In genomic region chr21:41369105-41369914, GRCh38 we compare ENCODE assay signal across 8 cellular contexts. TPM values are rescaled to one million over a fixed set of nuclear protein-coding genes. Genes with fewer than 3 reads are reported as not detected.
A peak's percentile ranks its signal among the peaks of the same experiment; 100 is the strongest.
DNase-seq lines count a peak whose midpoint lies in the region; ATAC-seq and TF ChIP-seq lines count a peak whose summit lies in the region.

No MANE protein-coding gene starts in this region.

- H3K9me3 Mint-ChIP-seq in T-helper 1 cell treated with Interleukin-12 subunit alpha and Interleukin-12 subunit beta and Interleukin-4 antibody, amounts not matched to agents 30 μg/mL and 1 μg/mL, for 36 hours: no peaks in the 10 kb centered on the region
- H3K9me3 Mint-ChIP-seq in dendritic cell treated with granulocyte-macrophage colony-stimulating factor and Interleukin-4, amounts not matched to agents 40 ng/mL and 50 ng/mL, for 4 days: no peaks in the 10 kb centered on the region

- H3K36me3 Mint-ChIP-seq in T-helper 1 cell treated with Interleukin-12 subunit alpha and Interleukin-12 subunit beta and Interleukin-4 antibody, amounts not matched to agents 30 μg/mL and 1 μg/mL, for 36 hours (ENCODE audit: low read depth): peaks cover 36% of the 10 kb centered on the region
- H3K36me3 Mint-ChIP-seq in dendritic cell treated with granulocyte-macrophage colony-stimulating factor and Interleukin-4, amounts not matched to agents 40 ng/mL and 50 ng/mL, for 4 days (ENCODE audit: low read depth): peaks cover 43% of the 10 kb centered on the region

- H3K4me3 ChIP-seq in GM12865 (ENCODE audit: low read depth, low read length) (peak overlapping the region; percentile 69), muscle layer of colon (ENCODE audit: low read depth in 1 of 2, low read length in 2 of 2) (peak overlapping the region in 1 of 2 donors; percentile 46), urinary bladder (ENCODE audit: low read depth, low read length) (peak overlapping the region; percentile 36)

- no peaks in the 10 kb centered on the region for H3K9me3 ChIP-seq in muscle layer of colon (ENCODE audit: low read length)

- H3K27ac ChIP-seq in muscle layer of colon (ENCODE audit: low read depth, low read length): peak overlapping the region; percentile 23
- H3K27ac ChIP-seq in urinary bladder (ENCODE audit: low read depth): peak overlapping the region; percentile 13

- H3K4me3 Mint-ChIP-seq in T-helper 1 cell treated with Interleukin-12 subunit alpha and Interleukin-12 subunit beta and Interleukin-4 antibody, amounts not matched to agents 30 μg/mL and 1 μg/mL, for 36 hours: peak overlapping the region; percentile 74
- H3K4me3 Mint-ChIP-seq in dendritic cell treated with granulocyte-macrophage colony-stimulating factor and Interleukin-4, amounts not matched to agents 40 ng/mL and 50 ng/mL, for 4 days: peak overlapping the region; percentile 73

- DNase-seq in GM12865 (ENCODE audit: low read depth): peak; percentile 80
- no peak for DNase-seq in DMS153 treated with DMSO at 0.1 percent for 48 hours (lab: John Stamatoyannopoulos, UW; ENCODE audit: unreplicated experiment)
- DNase-seq in NCI-H146 treated with DMSO at 0.1 percent for 48 hours (lab: John Stamatoyannopoulos, UW; ENCODE audit: unreplicated experiment): no peak

- H3K27me3 ChIP-seq in muscle layer of colon (ENCODE audit: control insufficient read depth in 1 of 2, insufficient read depth in 2 of 2, low read length in 2 of 2): peaks cover 0 to 6% of the 10 kb centered on the region in 2 donors

- H3K4me1 ChIP-seq in muscle layer of colon (ENCODE audit: insufficient read depth, low read length) (peaks cover 15% of the 10 kb centered on the region), urinary bladder (ENCODE audit: insufficient read depth) (no peaks in the 10 kb centered on the region)

- peak overlapping the region; percentile 83 for H3K27ac Mint-ChIP-seq in T-helper 1 cell treated with Interleukin-12 subunit alpha and Interleukin-12 subunit beta and Interleukin-4 antibody, amounts not matched to agents 30 μg/mL and 1 μg/mL, for 36 hours
- H3K27ac Mint-ChIP-seq in dendritic cell treated with granulocyte-macrophage colony-stimulating factor and Interleukin-4, amounts not matched to agents 40 ng/mL and 50 ng/mL, for 4 days: peak overlapping the region; percentile 85

- peak; percentile 28 for ATAC-seq in HG02852 (IDR thresholded peaks at IDR 0.05; ENCODE audit: unreplicated experiment)

- no peaks in the 10 kb centered on the region for H3K36me3 ChIP-seq in muscle layer of colon (ENCODE audit: insufficient read depth, low read length)
- H3K36me3 ChIP-seq in urinary bladder (ENCODE audit: insufficient read depth): no peaks in the 10 kb centered on the region

- peaks cover 65% of the 10 kb centered on the region for H3K4me1 Mint-ChIP-seq in T-helper 1 cell treated with Interleukin-12 subunit alpha and Interleukin-12 subunit beta and Interleukin-4 antibody, amounts not matched to agents 30 μg/mL and 1 μg/mL, for 36 hours (ENCODE audit: low read depth)
- H3K4me1 Mint-ChIP-seq in dendritic cell treated with granulocyte-macrophage colony-stimulating factor and Interleukin-4, amounts not matched to agents 40 ng/mL and 50 ng/mL, for 4 days (ENCODE audit: low read depth): peaks cover 49% of the 10 kb centered on the region

- TF ChIP-seq CTCF in GM12865 (IDR thresholded peaks at IDR 0.05; ENCODE audit: insufficient read depth, low read depth, low read length, missing control alignments): peak; percentile 28

- 17% methylated on average over 29 of the region's 29 CpGs for WGBS in urinary bladder

- H3K27me3 Mint-ChIP-seq in T-helper 1 cell treated with Interleukin-12 subunit alpha and Interleukin-12 subunit beta and Interleukin-4 antibody, amounts not matched to agents 30 μg/mL and 1 μg/mL, for 36 hours (ENCODE audit: low read depth): no peaks in the 10 kb centered on the region
- no peaks in the 10 kb centered on the region for H3K27me3 Mint-ChIP-seq in dendritic cell treated with granulocyte-macrophage colony-stimulating factor and Interleukin-4, amounts not matched to agents 40 ng/mL and 50 ng/mL, for 4 days

- H3K9ac ChIP-seq in muscle layer of colon (ENCODE audit: low read length): no peak overlapping the region

- intact Hi-C loops in dendritic cell treated with granulocyte-macrophage colony-stimulating factor and Interleukin-4, amounts not matched to agents 40 ng/mL and 50 ng/mL, for 4 days (cut with micrococcal nuclease): no loop called here

RNA-seq across cellular contexts. Expression of gene MX2, which starts 7.5 kb away (rescaled TPM):
- 10.3 TPM for total RNA-seq in urinary bladder
- polyA plus RNA-seq in urinary bladder: 8.2 TPM

RNA-seq across cellular contexts. Expression of gene FAM3B, which starts 52.7 kb away (rescaled TPM):
- 22.2 TPM for total RNA-seq in urinary bladder
- polyA plus RNA-seq in urinary bladder: 17.6 TPM

RNA-seq across cellular contexts. Expression of gene MX1, which starts 56.7 kb away (rescaled TPM):
- 51.2 TPM for total RNA-seq in urinary bladder
- 20.4 TPM for polyA plus RNA-seq in urinary bladder
